24 cellular contexts compared by ENCODE assay signal in the genomic region with DNA sequence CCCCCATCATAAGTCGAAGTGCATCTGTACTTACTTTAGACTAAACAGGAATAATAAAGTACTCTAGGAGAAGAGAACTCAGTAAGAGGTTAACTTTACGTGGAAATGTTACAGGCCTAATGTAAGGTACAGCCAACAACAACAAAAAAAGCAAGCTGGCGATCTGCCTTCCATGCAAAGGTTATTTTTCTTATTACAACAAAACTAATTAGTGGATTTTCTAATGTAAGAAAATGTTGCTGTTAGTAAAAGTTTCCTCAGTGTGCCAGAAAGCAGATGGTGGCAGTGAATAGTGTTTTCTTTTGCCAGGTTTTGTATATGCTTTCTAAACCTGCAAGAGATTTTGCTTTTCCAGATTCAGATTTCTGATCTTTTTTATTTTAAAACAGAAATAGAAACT.
"Had no signal": no experiment of that assay in that cellular context is flagged by ENCODE, and none has a peak within 500 bp of the region (broad histone marks: within the 10 kb centered on the region; RNA-seq: fewer than 3 reads in every experiment).

No MANE protein-coding gene starts in this region.

- H3K4me1 Mint-ChIP-seq: activated naive CD4-positive, alpha-beta T cell treated with anti-CD3 and anti-CD28 coated beads, Interleukin-2, amount 10 ng/mL, durations not matched to agents 7 days and 5 days; activated naive CD8-positive, alpha-beta T cell treated with anti-CD3 and anti-CD28 coated beads, Interleukin-2, amount 50 U/mL, for 24 hours; stimulated activated memory B cell treated with anti-CD40 and anti-IgM and Interleukin-4, amounts not matched to agents 10 μg/mL and 1 μg/mL and 100 μg/mL, for 72 hours had no signal

- H3K36me3 ChIP-seq: cardiac muscle cell, lower lobe of right lung, thyroid gland had no signal

- H3K9me3 Mint-ChIP-seq: activated naive CD4-positive, alpha-beta T cell treated with anti-CD3 and anti-CD28 coated beads, Interleukin-2, amount 10 ng/mL, durations not matched to agents 7 days and 5 days; activated naive CD8-positive, alpha-beta T cell treated with anti-CD3 and anti-CD28 coated beads, Interleukin-2, amount 50 U/mL, for 24 hours; natural killer cell treated with Interleukin-12 subunit alpha and Interleukin-12 subunit beta and Interleukin-15 and Interleukin-18, amount 100 ng/mL, for 72 hours; stimulated activated memory B cell treated with anti-CD40 and anti-IgM and Interleukin-4, amounts not matched to agents 10 μg/mL and 1 μg/mL and 100 μg/mL, for 72 hours had no signal

- DNase-seq: activated CD4-positive, alpha-beta T cell treated with anti-CD3 and anti-CD28 coated beads, Interleukin-2, amount 50 U/mL, for 1 hour; activated CD8-positive, alpha-beta memory T cell treated with anti-CD3 and anti-CD28 coated beads, Interleukin-2, amount 50 U/mL, for 4 hours; activated effector memory CD4-positive, alpha-beta T cell treated with Interleukin-2 at 50 U/mL for 16 hours; activated naive CD4-positive, alpha-beta T cell treated with anti-CD3 and anti-CD28 coated beads, Interleukin-2, amount 10 ng/mL, durations not matched to agents 7 days and 5 days; activated naive CD8-positive, alpha-beta T cell treated with anti-CD3 and anti-CD28 coated beads, Interleukin-2, amount 50 U/mL, for 24 hours; activated T-cell treated with anti-CD3 and anti-CD28 coated beads, Interleukin-2, amount 50 U/mL, for 48 hours; aorta; erythroblast; hippocampal formation; islet precursor cell; left colon; lower lobe of right lung; stimulated activated CD4-positive, alpha-beta T cell treated with anti-CD3 and anti-CD28 coated beads, Interleukin-4, amount 100 ng/mL, for 4 hours; T-helper 1 cell; T-helper 9 cell; thyroid gland had no signal

- H3K27me3 ChIP-seq: cardiac muscle cell, thyroid gland had no signal

- H3K27ac Mint-ChIP-seq: activated naive CD4-positive, alpha-beta T cell treated with anti-CD3 and anti-CD28 coated beads, Interleukin-2, amount 10 ng/mL, durations not matched to agents 7 days and 5 days; activated naive CD8-positive, alpha-beta T cell treated with anti-CD3 and anti-CD28 coated beads, Interleukin-2, amount 50 U/mL, for 24 hours; natural killer cell treated with Interleukin-12 subunit alpha and Interleukin-12 subunit beta and Interleukin-15 and Interleukin-18, amount 100 ng/mL, for 72 hours; stimulated activated memory B cell treated with anti-CD40 and anti-IgM and Interleukin-4, amounts not matched to agents 10 μg/mL and 1 μg/mL and 100 μg/mL, for 72 hours had no signal

- H3K4me3 ChIP-seq: cardiac muscle cell, lower lobe of right lung, SK-N-MC, smooth muscle cell, thyroid gland had no signal

- H3K27me3 Mint-ChIP-seq: activated naive CD4-positive, alpha-beta T cell treated with anti-CD3 and anti-CD28 coated beads, Interleukin-2, amount 10 ng/mL, durations not matched to agents 7 days and 5 days; activated naive CD8-positive, alpha-beta T cell treated with anti-CD3 and anti-CD28 coated beads, Interleukin-2, amount 50 U/mL, for 24 hours had no signal

- ATAC-seq: activated CD4-positive, CD25-positive, alpha-beta regulatory T cell treated with anti-CD3 and anti-CD28 coated beads, Interleukin-2, amount 50 U/mL, for 24 hours; activated naive CD8-positive, alpha-beta T cell treated with anti-CD3 and anti-CD28 coated beads, Interleukin-2, amount 50 U/mL, for 24 hours; left colon; lower lobe of right lung; natural killer cell treated with Interleukin-12 subunit alpha and Interleukin-12 subunit beta and Interleukin-15 and Interleukin-18, amount 100 ng/mL, for 72 hours; sciatic nerve; stimulated activated memory B cell treated with anti-CD40 and anti-IgM and Interleukin-4, amounts not matched to agents 10 μg/mL and 1 μg/mL and 100 μg/mL, for 72 hours had no signal

- H3K36me3 Mint-ChIP-seq: activated naive CD4-positive, alpha-beta T cell treated with anti-CD3 and anti-CD28 coated beads, Interleukin-2, amount 10 ng/mL, durations not matched to agents 7 days and 5 days; natural killer cell treated with Interleukin-12 subunit alpha and Interleukin-12 subunit beta and Interleukin-15 and Interleukin-18, amount 100 ng/mL, for 72 hours; stimulated activated memory B cell treated with anti-CD40 and anti-IgM and Interleukin-4, amounts not matched to agents 10 μg/mL and 1 μg/mL and 100 μg/mL, for 72 hours had no signal

- H3K9me3 ChIP-seq: lower lobe of right lung, thyroid gland had no signal

- H3K4me3 Mint-ChIP-seq: activated naive CD4-positive, alpha-beta T cell treated with anti-CD3 and anti-CD28 coated beads, Interleukin-2, amount 10 ng/mL, durations not matched to agents 7 days and 5 days; activated naive CD8-positive, alpha-beta T cell treated with anti-CD3 and anti-CD28 coated beads, Interleukin-2, amount 50 U/mL, for 24 hours; natural killer cell treated with Interleukin-12 subunit alpha and Interleukin-12 subunit beta and Interleukin-15 and Interleukin-18, amount 100 ng/mL, for 72 hours; stimulated activated memory B cell treated with anti-CD40 and anti-IgM and Interleukin-4, amounts not matched to agents 10 μg/mL and 1 μg/mL and 100 μg/mL, for 72 hours had no signal

- H3K27ac ChIP-seq: cardiac muscle cell, lower lobe of right lung, parathyroid adenoma, SK-N-MC had no signal

- H3K4me1 ChIP-seq: lower lobe of right lung, parathyroid adenoma had no signal
